ENCODE assay signal across 1 cellular context in the genomic region with DNA sequence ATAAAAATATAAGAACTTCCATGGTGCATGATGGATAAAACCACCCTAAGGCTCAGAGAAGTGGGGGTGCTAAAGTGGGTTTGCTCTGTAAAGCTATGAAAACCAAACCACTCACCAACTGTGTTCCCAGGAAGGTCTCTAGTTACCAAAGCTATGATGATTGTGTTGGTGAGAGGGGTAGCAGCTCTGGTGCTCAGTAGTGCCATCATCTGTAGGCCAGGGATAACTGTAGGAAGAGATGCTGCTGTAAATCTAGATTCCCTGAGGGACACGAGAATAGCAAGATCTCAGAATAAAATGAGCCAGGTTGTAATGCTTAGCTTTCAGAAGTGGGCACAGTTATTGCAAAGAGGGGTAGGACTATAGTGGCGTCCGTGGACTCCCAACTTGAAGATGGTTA.
TF ChIP-seq lines count a peak whose summit lies in the region.

No MANE protein-coding gene starts in this region.

TF ChIP-seq in GM23338, 12 proteins besides CTCF, POLR2A, EP300 and RAD21 (continued from another document):
- TF ChIP-seq, protein P1, sequence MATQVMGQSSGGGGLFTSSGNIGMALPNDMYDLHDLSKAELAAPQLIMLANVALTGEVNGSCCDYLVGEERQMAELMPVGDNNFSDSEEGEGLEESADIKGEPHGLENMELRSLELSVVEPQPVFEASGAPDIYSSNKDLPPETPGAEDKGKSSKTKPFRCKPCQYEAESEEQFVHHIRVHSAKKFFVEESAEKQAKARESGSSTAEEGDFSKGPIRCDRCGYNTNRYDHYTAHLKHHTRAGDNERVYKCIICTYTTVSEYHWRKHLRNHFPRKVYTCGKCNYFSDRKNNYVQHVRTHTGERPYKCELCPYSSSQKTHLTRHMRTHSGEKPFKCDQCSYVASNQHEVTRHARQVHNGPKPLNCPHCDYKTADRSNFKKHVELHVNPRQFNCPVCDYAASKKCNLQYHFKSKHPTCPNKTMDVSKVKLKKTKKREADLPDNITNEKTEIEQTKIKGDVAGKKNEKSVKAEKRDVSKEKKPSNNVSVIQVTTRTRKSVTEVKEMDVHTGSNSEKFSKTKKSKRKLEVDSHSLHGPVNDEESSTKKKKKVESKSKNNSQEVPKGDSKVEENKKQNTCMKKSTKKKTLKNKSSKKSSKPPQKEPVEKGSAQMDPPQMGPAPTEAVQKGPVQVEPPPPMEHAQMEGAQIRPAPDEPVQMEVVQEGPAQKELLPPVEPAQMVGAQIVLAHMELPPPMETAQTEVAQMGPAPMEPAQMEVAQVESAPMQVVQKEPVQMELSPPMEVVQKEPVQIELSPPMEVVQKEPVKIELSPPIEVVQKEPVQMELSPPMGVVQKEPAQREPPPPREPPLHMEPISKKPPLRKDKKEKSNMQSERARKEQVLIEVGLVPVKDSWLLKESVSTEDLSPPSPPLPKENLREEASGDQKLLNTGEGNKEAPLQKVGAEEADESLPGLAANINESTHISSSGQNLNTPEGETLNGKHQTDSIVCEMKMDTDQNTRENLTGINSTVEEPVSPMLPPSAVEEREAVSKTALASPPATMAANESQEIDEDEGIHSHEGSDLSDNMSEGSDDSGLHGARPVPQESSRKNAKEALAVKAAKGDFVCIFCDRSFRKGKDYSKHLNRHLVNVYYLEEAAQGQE (IDR thresholded peaks at IDR 0.05; ENCODE audit: unreplicated experiment): no peak
- TF ChIP-seq JUNB (IDR thresholded peaks at IDR 0.05; ENCODE audit: unreplicated experiment): no peak
